20 cellular contexts compared by ENCODE assay signal in the genomic region with DNA sequence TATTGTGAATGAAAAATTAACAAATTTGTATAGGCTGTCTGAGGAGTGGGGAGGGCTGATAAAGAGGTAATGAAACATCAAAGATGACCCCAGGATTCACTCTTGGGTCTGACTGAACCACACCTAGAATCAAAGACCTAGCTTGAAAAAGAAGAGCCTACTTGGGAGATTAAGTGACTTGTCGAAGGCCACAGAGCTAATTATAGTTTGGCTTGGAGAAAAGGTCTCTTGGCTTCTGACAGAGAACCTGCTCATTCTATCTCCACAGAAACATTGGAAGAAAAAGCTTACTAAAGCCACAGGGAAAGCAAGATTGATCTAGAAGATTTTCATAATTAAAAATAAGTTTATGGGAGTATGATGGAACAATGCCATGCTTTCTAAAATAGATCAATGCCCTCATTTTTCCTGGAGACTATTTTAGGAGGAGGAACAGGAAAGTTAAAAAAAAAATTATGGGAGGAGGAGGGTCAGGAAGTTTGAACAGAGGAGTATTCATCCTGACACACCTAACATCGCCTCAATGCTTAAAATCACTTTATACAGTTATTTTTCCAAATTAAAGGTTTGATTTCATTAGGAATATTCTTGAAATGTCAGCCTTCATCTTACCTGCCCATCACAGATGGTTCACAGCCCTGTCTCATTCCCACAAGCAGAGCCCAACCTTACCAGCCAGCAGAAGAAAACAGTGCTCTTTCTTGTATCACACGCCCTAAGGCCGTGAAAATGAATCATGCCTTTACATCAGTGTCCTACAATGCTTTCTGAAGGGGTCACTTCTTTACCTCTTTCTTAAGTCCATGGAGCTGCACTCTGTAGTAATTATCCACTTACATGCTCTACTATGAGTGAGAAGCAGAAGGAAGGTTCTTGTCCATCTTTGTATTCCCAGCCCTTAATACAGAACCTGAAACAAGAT.
"Had no signal": no experiment of that assay in that cellular context is flagged by ENCODE, and none has a peak within 500 bp of the region (broad histone marks: within the 10 kb centered on the region; RNA-seq: fewer than 3 reads in every experiment).

No MANE protein-coding gene starts in this region.

- H3K27ac ChIP-seq: epithelial cell of prostate, esophagus squamous epithelium, neutrophil, right atrium auricular region, sigmoid colon, stomach, thoracic aorta, transverse colon had no signal

- H3K4me1 ChIP-seq: sigmoid colon, stomach, transverse colon had no signal

- H3K27me3 ChIP-seq: esophagus squamous epithelium, neutrophil, right atrium auricular region, sigmoid colon, stomach, transverse colon had no signal

- H3K4me3 ChIP-seq: esophagus squamous epithelium, heart left ventricle, lung, right atrium auricular region, sigmoid colon, stomach, thoracic aorta, transverse colon had no signal

- DNase-seq: effector memory CD4-positive, alpha-beta T cell; esophagus squamous epithelium; foreskin fibroblast; heart left ventricle; hippocampal formation; left ventricle myocardium superior; mesendoderm; naive thymus-derived CD8-positive, alpha-beta T cell; sigmoid colon; small intestine; stimulated activated CD4-positive, alpha-beta T cell treated with anti-CD3 and anti-CD28 coated beads, Interleukin-12 subunit alpha, Interleukin-12 subunit beta, amount 100 ng/mL, for 4 hours; stimulated activated naive CD4-positive, alpha-beta T cell; stomach; substantia nigra; transverse colon had no signal

- H3K9me3 ChIP-seq: esophagus squamous epithelium, heart left ventricle, neutrophil, right atrium auricular region, sigmoid colon, stomach, thoracic aorta, transverse colon had no signal

- ATAC-seq: left ventricle myocardium superior; naive thymus-derived CD8-positive, alpha-beta T cell had no signal

- H3K36me3 ChIP-seq: esophagus squamous epithelium, heart left ventricle, neutrophil, right atrium auricular region, sigmoid colon, stomach, thoracic aorta, transverse colon had no signal
